In the genomic region with DNA sequence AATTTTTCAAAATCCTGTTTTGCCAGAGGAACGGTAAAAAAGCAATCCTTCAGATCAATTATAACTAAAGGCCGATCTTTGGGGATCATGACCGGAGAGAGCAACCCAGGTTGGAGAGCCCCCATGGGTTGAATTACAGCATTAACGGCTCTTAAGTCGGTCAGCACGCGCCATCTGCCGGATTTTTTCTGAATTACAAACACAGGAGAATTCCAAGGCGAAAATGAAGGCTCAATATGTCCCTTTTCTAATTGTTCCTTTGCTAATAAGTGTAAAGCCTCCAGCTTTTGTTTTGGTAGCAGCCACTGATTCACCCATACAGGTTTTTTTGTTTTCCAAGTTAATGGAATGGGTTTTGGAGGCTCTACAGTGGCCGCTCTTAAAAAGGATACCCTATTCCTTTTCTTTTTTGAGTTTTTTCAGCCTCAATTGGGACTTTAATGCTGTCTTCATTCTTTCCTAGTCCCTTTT, we compare ENCODE assay signal across 8 cellular contexts. TPM values are rescaled to one million over a fixed set of nuclear protein-coding genes. Genes with fewer than 3 reads are reported as not detected.
DNase-seq lines count a peak whose midpoint lies in the region; ATAC-seq and TF ChIP-seq lines count a peak whose summit lies in the region.

No MANE protein-coding gene starts in this region.

- no peak overlapping the region for H3K4me3 ChIP-seq in NB4 (ENCODE audit: low read depth, low read length)

- ATAC-seq in left cardiac atrium: no peak
- ATAC-seq in sciatic nerve: no peak
- no peak for ATAC-seq in GM19328 (IDR thresholded peaks at IDR 0.05; ENCODE audit: unreplicated experiment)
- no peak for ATAC-seq in GM18858 (IDR thresholded peaks at IDR 0.05; ENCODE audit: unreplicated experiment)

- in situ Hi-C loops in SK-MEL-5 (cut with HindIII; ENCODE audit: low pct_unique_long_range_greater_than_20kb, low sequenced_read_pairs): no loop called here

- TF ChIP-seq POLR2A in NB4 (IDR thresholded peaks at IDR 0.05; ENCODE audit: extremely low read depth, insufficient read length): no peak

- TF ChIP-seq CTCF in NB4 (IDR thresholded peaks at IDR 0.05; ENCODE audit: low read depth, low read length): peak; percentile 47

- intact Hi-C loops in left cardiac atrium (cut with DNase I) (loop anchor here in 1 of 2 donors (5.0 kb wide), 1 partner anchor 237 kb away; no protein-coding TSS in a partner anchor), sciatic nerve (cut with DNase I) (no loop called here)

- DNase-seq in DMS79 (lab: John Stamatoyannopoulos, UW) (peak; percentile 34), NB4 (ENCODE audit: low read depth) (peak; percentile 83), SK-MEL-5 (ENCODE audit: low read depth, low spot score) (peak; percentile 71), left cardiac atrium (peak; percentile 66), sciatic nerve (ENCODE audit: low spot score) (peak; percentile 78)
- peak; percentile 67 for DNase-seq in activated naive CD4-positive, alpha-beta T cell treated with Interleukin-2 at 50 U/mL for 16 hours

RNA-seq across cellular contexts. Expression of a gene that starts 16.9 kb away (rescaled TPM):
- 6.2 and 9.7 TPM in 2 replicates for total RNA-seq in SK-MEL-5 (2014; rRNA removed; shearing (Covaris generic))
- 6.5 and 11.1 TPM in 2 replicates for polyA plus RNA-seq in SK-MEL-5 (2015; cell fraction: cytosol; rRNA removed)
- polyA plus RNA-seq in SK-MEL-5 (2015; cell fraction: nucleus; rRNA removed): 14.4 and 18.8 TPM in 2 replicates
- not detected for total RNA-seq in left cardiac atrium
- 0.40 TPM for total RNA-seq in sciatic nerve

RNA-seq across cellular contexts. Expression of a gene that starts 19.5 kb away (rescaled TPM):
- 110 and 112 TPM in 2 replicates for total RNA-seq in SK-MEL-5 (2014; rRNA removed; shearing (Covaris generic))
- 83.4 and 86.4 TPM in 2 replicates for polyA plus RNA-seq in SK-MEL-5 (2015; cell fraction: cytosol; rRNA removed)
- polyA plus RNA-seq in SK-MEL-5 (2015; cell fraction: nucleus; rRNA removed): 35.3 and 41.3 TPM in 2 replicates
- total RNA-seq in left cardiac atrium (10 to 100 TPM; 50.8 to 60.8 TPM), sciatic nerve (51.6 TPM)

RNA-seq across cellular contexts. Expression of a gene that starts 30.4 kb away (rescaled TPM):
- total RNA-seq in SK-MEL-5 (2014; rRNA removed; shearing (Covaris generic)): 38.6 and 40.1 TPM in 2 replicates
- polyA plus RNA-seq in SK-MEL-5 (2015; cell fraction: cytosol; rRNA removed): 114 and 117 TPM in 2 replicates
- 56.0 and 61.1 TPM in 2 replicates for polyA plus RNA-seq in SK-MEL-5 (2015; cell fraction: nucleus; rRNA removed)
- 10 to 100 TPM; 19.1 to 28.4 TPM for total RNA-seq in left cardiac atrium
- total RNA-seq in sciatic nerve: 44.9 TPM
